Comparison of ENCODE assay signal across 11 cellular contexts in the genomic region with DNA sequence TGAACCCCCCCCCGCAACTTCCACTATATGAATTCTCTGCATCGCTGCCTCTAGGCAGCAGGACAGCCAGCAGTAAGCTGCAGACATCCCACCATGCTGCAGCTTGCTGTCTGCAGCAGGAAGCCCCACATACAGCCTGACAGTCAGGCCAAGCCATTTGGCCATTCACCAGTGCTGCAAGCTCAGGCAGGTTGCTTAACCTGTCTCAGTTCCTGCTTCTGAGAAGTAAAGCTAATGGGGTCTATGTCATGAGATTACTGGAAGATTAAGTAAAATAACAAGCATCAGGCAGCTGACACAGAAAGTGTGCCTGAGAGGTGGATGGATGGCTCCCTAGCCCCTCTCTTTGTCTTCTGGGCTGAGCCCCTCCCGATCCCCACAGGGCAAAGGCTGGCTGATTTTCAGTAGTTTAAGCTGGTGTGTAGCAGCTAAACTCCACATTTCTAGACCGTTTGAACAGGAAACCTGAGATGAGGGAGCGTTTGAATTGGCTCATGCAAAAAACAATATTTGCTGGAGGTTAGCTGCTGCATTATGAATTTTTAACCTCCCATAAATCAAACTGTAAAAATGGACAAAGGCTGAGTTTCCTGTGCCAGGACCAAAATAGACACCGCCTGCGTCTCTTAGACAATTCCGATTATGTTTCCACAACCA.
A peak's percentile ranks its signal among the peaks of the same experiment; 100 is the strongest.
DNase-seq lines count a peak whose midpoint lies in the region; ATAC-seq and TF ChIP-seq lines count a peak whose summit lies in the region.
"Had no signal": no experiment of that assay in that cellular context is flagged by ENCODE, and none has a peak within 500 bp of the region (broad histone marks: within the 10 kb centered on the region; RNA-seq: fewer than 3 reads in every experiment).

No MANE protein-coding gene starts in this region.

- H3K9me3 ChIP-seq in HEK293 (ENCODE audit: control insufficient read depth, insufficient read depth, low read depth, low read length) (no peaks in the 10 kb centered on the region), neural progenitor cell (ENCODE audit: low read depth) (no peaks in the 10 kb centered on the region)
- H3K9me3 ChIP-seq: gastrocnemius medialis had no signal

- no peaks in the 10 kb centered on the region for H3K36me3 ChIP-seq in HEK293 (ENCODE audit: control insufficient read depth in 2 of 2, insufficient read depth in 1 of 2, low read length in 2 of 2)
- H3K36me3 ChIP-seq in neural progenitor cell: no peaks in the 10 kb centered on the region
- H3K36me3 ChIP-seq: gastrocnemius medialis had no signal

- no peaks in the 10 kb centered on the region for H3K27me3 Mint-ChIP-seq in chondrocyte (ENCODE audit: low read depth)
- H3K27me3 Mint-ChIP-seq in neural progenitor cell (ENCODE audit: insufficient read depth, low read depth): peaks cover 4% of the 10 kb centered on the region
- H3K27me3 Mint-ChIP-seq in effector memory CD8-positive, alpha-beta T cell: peaks cover 44 to 66% of the 10 kb centered on the region in 2 donors

- peak overlapping the region; percentile 25; the same call in 1 of the 2 replicates for H3K27ac ChIP-seq in HEK293 (ENCODE audit: extremely low read depth, low read depth, low read length)
- H3K27ac ChIP-seq in neural progenitor cell: no peak overlapping the region
- H3K27ac ChIP-seq: gastrocnemius medialis had no signal

- TF ChIP-seq CTCF in HEK293 (tag by site-specific recombination; IDR thresholded peaks at IDR 0.05) (no peak), chondrocyte (IDR thresholded peaks at IDR 0.05) (no peak), neural progenitor cell (IDR thresholded peaks at IDR 0.05) (no peak)

- no peak for ATAC-seq in effector memory CD8-positive, alpha-beta T cell (replicated peaks)
- ATAC-seq: gastrocnemius medialis; natural killer cell treated with Interleukin-12 subunit alpha and Interleukin-12 subunit beta and Interleukin-15 and Interleukin-18, amount 100 ng/mL, for 72 hours had no signal

- H3K4me1 Mint-ChIP-seq in chondrocyte (ENCODE audit: low read depth): peaks cover 37% of the 10 kb centered on the region
- H3K4me1 Mint-ChIP-seq in neural progenitor cell: peaks cover 48% of the 10 kb centered on the region
- no peaks in the 10 kb centered on the region for H3K4me1 Mint-ChIP-seq in effector memory CD8-positive, alpha-beta T cell (ENCODE audit: low read depth in 2 of 2)

- H3K27me3 ChIP-seq in neural progenitor cell: no peaks in the 10 kb centered on the region
- H3K27me3 ChIP-seq: gastrocnemius medialis had no signal

- H3K36me3 Mint-ChIP-seq in chondrocyte (ENCODE audit: low read depth) (no peaks in the 10 kb centered on the region), neural progenitor cell (peaks cover 7% of the 10 kb centered on the region)
- no peaks in the 10 kb centered on the region for H3K36me3 Mint-ChIP-seq in effector memory CD8-positive, alpha-beta T cell (ENCODE audit: insufficient read depth)
- H3K36me3 Mint-ChIP-seq: activated naive CD8-positive, alpha-beta T cell treated with anti-CD3 and anti-CD28 coated beads for 36 hours; natural killer cell treated with Interleukin-12 subunit alpha and Interleukin-12 subunit beta and Interleukin-15 and Interleukin-18, amount 100 ng/mL, for 72 hours had no signal

- H3K9me3 Mint-ChIP-seq in chondrocyte (ENCODE audit: low read depth): peaks cover 2% of the 10 kb centered on the region
- peaks cover 22% of the 10 kb centered on the region for H3K9me3 Mint-ChIP-seq in neural progenitor cell
- H3K9me3 Mint-ChIP-seq in effector memory CD8-positive, alpha-beta T cell: no peaks in the 10 kb centered on the region
- H3K9me3 Mint-ChIP-seq: activated naive CD8-positive, alpha-beta T cell treated with anti-CD3 and anti-CD28 coated beads for 36 hours; natural killer cell treated with Interleukin-12 subunit alpha and Interleukin-12 subunit beta and Interleukin-15 and Interleukin-18, amount 100 ng/mL, for 72 hours had no signal

- TF ChIP-seq POLR2A in erythroblast (IDR thresholded peaks at IDR 0.05; ENCODE audit: low read length): no peak

- POLR2A ChIA-PET in HEK293 (lab: Yijun Ruan, JAX): no interaction called here

- H4K20me1 ChIP-seq in neural progenitor cell (ENCODE audit: low read depth): no peaks in the 10 kb centered on the region

- no peak overlapping the region for H3K9ac ChIP-seq in neural progenitor cell

- H3F3A ChIP-seq in neural progenitor cell (ENCODE audit: low read depth): peaks cover 34% of the 10 kb centered on the region

- H3K4me2 ChIP-seq in neural progenitor cell: peak overlapping the region; percentile 36

- H3K4me3 ChIP-seq in HEK293 (ENCODE audit: low read depth, low read length) (no peak overlapping the region), neural progenitor cell (no peak overlapping the region)
- H3K4me3 ChIP-seq: gastrocnemius medialis had no signal

- CTCF ChIA-PET in HEK293 (lab: Yijun Ruan, JAX): interaction anchor here (0.6 to 1.4 kb wide), 4 partner anchors 13 to 209 kb away, joined by 3 to 6 read pairs (median 4); no protein-coding TSS in a partner anchor

- H2AFZ ChIP-seq in neural progenitor cell (replicated peaks): peak overlapping the region; percentile 78

- H3K79me2 ChIP-seq in neural progenitor cell (ENCODE audit: low read depth): no peaks in the 10 kb centered on the region

- DNase-seq in NCI-H2227 treated with DMSO at 0.1 percent for 48 hours (lab: John Stamatoyannopoulos, UW): peak; percentile 71
- DNase-seq in chondrocyte (ENCODE audit: low spot score): no peak
- peak; percentile 55 for DNase-seq in neural progenitor cell (ENCODE audit: low spot score)
- DNase-seq in HUDEP-2 (lab: John Stamatoyannopoulos, UW; ENCODE audit: unreplicated experiment in 76 of 76): no peak
- DNase-seq in inferior parietal cortex (ENCODE audit: extremely low spot score): no peak
- DNase-seq in erythroblast (lab: John Stamatoyannopoulos, UW): no peak
- no peak for DNase-seq in effector memory CD8-positive, alpha-beta T cell
- DNase-seq: activated naive CD8-positive, alpha-beta T cell treated with anti-CD3 and anti-CD28 coated beads for 36 hours; gastrocnemius medialis had no signal

- H3K27ac Mint-ChIP-seq in chondrocyte (ENCODE audit: unreplicated experiment): peak overlapping the region; percentile 20
- H3K27ac Mint-ChIP-seq in neural progenitor cell: peak overlapping the region; percentile 96
- H3K27ac Mint-ChIP-seq in effector memory CD8-positive, alpha-beta T cell: no peak overlapping the region
- H3K27ac Mint-ChIP-seq: activated naive CD8-positive, alpha-beta T cell treated with anti-CD3 and anti-CD28 coated beads for 36 hours; natural killer cell treated with Interleukin-12 subunit alpha and Interleukin-12 subunit beta and Interleukin-15 and Interleukin-18, amount 100 ng/mL, for 72 hours had no signal

- H3K4me3 Mint-ChIP-seq in chondrocyte (ENCODE audit: unreplicated experiment) (no peak overlapping the region), neural progenitor cell (peak overlapping the region; percentile 44)
- no peak overlapping the region for H3K4me3 Mint-ChIP-seq in effector memory CD8-positive, alpha-beta T cell
- H3K4me3 Mint-ChIP-seq: activated naive CD8-positive, alpha-beta T cell treated with anti-CD3 and anti-CD28 coated beads for 36 hours; natural killer cell treated with Interleukin-12 subunit alpha and Interleukin-12 subunit beta and Interleukin-15 and Interleukin-18, amount 100 ng/mL, for 72 hours had no signal

- H3K4me1 ChIP-seq in HEK293 (ENCODE audit: control insufficient read depth, insufficient read depth, low read length): no peaks in the 10 kb centered on the region; the same call in 1 of the 2 replicates
- H3K4me1 ChIP-seq in neural progenitor cell: peaks cover 36% of the 10 kb centered on the region

TF ChIP-seq in HEK293, 187 proteins besides CTCF, POLR2A, EP300 and RAD21:
- TF ChIP-seq ZNF19 (tag by site-specific recombination; IDR thresholded peaks at IDR 0.05; ENCODE audit: low read depth): no peak
- 0 out of 2 replicates have a peak, but pooled peaks have one; percentile 34 for TF ChIP-seq MEIS1 (CRISPR knock-in tag; IDR thresholded peaks at IDR 0.05; ENCODE audit: borderline replicate concordance)
- TF ChIP-seq, protein P1, sequence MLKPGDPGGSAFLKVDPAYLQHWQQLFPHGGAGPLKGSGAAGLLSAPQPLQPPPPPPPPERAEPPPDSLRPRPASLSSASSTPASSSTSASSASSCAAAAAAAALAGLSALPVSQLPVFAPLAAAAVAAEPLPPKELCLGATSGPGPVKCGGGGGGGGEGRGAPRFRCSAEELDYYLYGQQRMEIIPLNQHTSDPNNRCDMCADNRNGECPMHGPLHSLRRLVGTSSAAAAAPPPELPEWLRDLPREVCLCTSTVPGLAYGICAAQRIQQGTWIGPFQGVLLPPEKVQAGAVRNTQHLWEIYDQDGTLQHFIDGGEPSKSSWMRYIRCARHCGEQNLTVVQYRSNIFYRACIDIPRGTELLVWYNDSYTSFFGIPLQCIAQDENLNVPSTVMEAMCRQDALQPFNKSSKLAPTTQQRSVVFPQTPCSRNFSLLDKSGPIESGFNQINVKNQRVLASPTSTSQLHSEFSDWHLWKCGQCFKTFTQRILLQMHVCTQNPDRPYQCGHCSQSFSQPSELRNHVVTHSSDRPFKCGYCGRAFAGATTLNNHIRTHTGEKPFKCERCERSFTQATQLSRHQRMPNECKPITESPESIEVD (tag by site-specific recombination; IDR thresholded peaks at IDR 0.05): peak; percentile 74

Comparison
In these comparisons a context has a peak if more than half of its experiments do, and no peak if none do; other contexts are left out.
1. DNase-seq: peak in NCI-H2227 treated with DMSO at 0.1 percent for 48 hours (single experiment) and neural progenitor cell (single experiment); none in chondrocyte (single experiment), HUDEP-2 (0 of 76), inferior parietal cortex (single experiment), erythroblast (0 of 2) and effector memory CD8-positive, alpha-beta T cell (0 of 3).
2. H3K27ac Mint-ChIP-seq: peak in chondrocyte (single experiment) and neural progenitor cell (single experiment); none in effector memory CD8-positive, alpha-beta T cell (0 of 2).